Comparison of ENCODE assay signal across 9 cellular contexts in genomic region chr1:151312439-151313225, GRCh38. TPM values are rescaled to one million over a fixed set of nuclear protein-coding genes. Genes with fewer than 3 reads are reported as not detected.
DNase-seq lines count a peak whose midpoint lies in the region; ATAC-seq, FAIRE-seq and TF ChIP-seq lines count a peak whose summit lies in the region.
"Had no signal": no experiment of that assay in that cellular context is flagged by ENCODE, and none has a peak within 500 bp of the region (broad histone marks: within the 10 kb centered on the region; RNA-seq: fewer than 3 reads in every experiment).

No MANE protein-coding gene starts in this region.

- peak overlapping the region in 1 of 3 experiments; percentile 28 for H3K4me3 Mint-ChIP-seq in nephron

- no peak for TF ChIP-seq POLR2A in A549 (IDR thresholded peaks at IDR 0.05; ENCODE audit: low read length)

- no peak for ATAC-seq in A549
- ATAC-seq in HG03469 (IDR thresholded peaks at IDR 0.05; ENCODE audit: unreplicated experiment) = no peak

- no peaks in the 10 kb centered on the region for H3K9me3 Mint-ChIP-seq in nephron

- no peaks in the 10 kb centered on the region for H3K27me3 Mint-ChIP-seq in nephron (ENCODE audit: low read depth)

- no peaks in the 10 kb centered on the region for H3K9me2 ChIP-seq in MM.1S (replicated peaks; ENCODE audit: insufficient read depth, low read length)

- H3K4me2 ChIP-seq in A549 (peak overlapping the region; percentile 69; the same call in 2 of the 3 replicates), MM.1S (ENCODE audit: low read depth, low read length) (no peak overlapping the region)

- FAIRE-seq in A549 (lab: Jason Lieb, UNC) = no peak

- peaks cover 72% of the 10 kb centered on the region for H3K4me1 Mint-ChIP-seq in nephron

- no peaks in the 10 kb centered on the region for H3F3A ChIP-seq in MM.1S (ENCODE audit: insufficient read depth, low read length)

- peaks cover 44% of the 10 kb centered on the region for H3K4me1 ChIP-seq in A549
- H3K4me1 ChIP-seq in HUES48 (ENCODE audit: control insufficient read depth, insufficient read depth, low read length) = peaks cover 8% of the 10 kb centered on the region
- no peaks in the 10 kb centered on the region for H3K4me1 ChIP-seq in MM.1S (ENCODE audit: low read length)

- H3K27me3 ChIP-seq in HUES48 (ENCODE audit: control insufficient read depth, insufficient read depth, low read length) (no peaks in the 10 kb centered on the region), MM.1S (replicated peaks; ENCODE audit: insufficient read depth, low read length) (no peaks in the 10 kb centered on the region)

- CTCF ChIA-PET in A549 (lab: Yijun Ruan, JAX) = interaction anchor here (1.2 to 42.1 kb wide), 7 partner anchors 12 to 62 kb away, joined by 3 to 831 read pairs (median 7); no protein-coding TSS in a partner anchor

- H4K20me1 ChIP-seq in MM.1S (ENCODE audit: insufficient read depth, low read length) = no peaks in the 10 kb centered on the region

- no peak for TF ChIP-seq EP300 in A549 (IDR thresholded peaks at IDR 0.05)

- H3K9me3 ChIP-seq in A549 = no peaks in the 10 kb centered on the region
- no peaks in the 10 kb centered on the region for H3K9me3 ChIP-seq in HUES48 (ENCODE audit: control insufficient read depth, insufficient read depth, low read length)
- no peaks in the 10 kb centered on the region for H3K9me3 ChIP-seq in MM.1S (replicated peaks; ENCODE audit: insufficient read depth, low read length)

- H2AFZ ChIP-seq in MM.1S (ENCODE audit: low read length) = no peak overlapping the region

- H3K4me3 ChIP-seq in A549 (no peak overlapping the region), HUES48 (ENCODE audit: low read depth, low read length) (no peak overlapping the region), choroid plexus epithelial cell (ENCODE audit: low read depth, low read length) (no peak overlapping the region), MM.1S (ENCODE audit: low read length) (no peak overlapping the region)

- TF ChIP-seq RAD21 in A549 (conservative IDR thresholded peaks at IDR 0.05 in 1 of 2, IDR thresholded peaks at IDR 0.05 in 1 of 2) = no peak

- H3K36me3 Mint-ChIP-seq in nephron (ENCODE audit: low read depth) = peaks cover 69% of the 10 kb centered on the region

- peaks cover 62% of the 10 kb centered on the region for H3K36me3 ChIP-seq in HUES48 (ENCODE audit: control insufficient read depth, insufficient read depth, low read length)
- 0 out of 2 replicates have a peak, but pooled peaks cover 3% of the 10 kb centered on the region for H3K36me3 ChIP-seq in MM.1S (replicated peaks; ENCODE audit: insufficient read depth, low read length)

- H3K79me2 ChIP-seq in MM.1S (ENCODE audit: low read length) = peaks cover 19% of the 10 kb centered on the region; the same call in 1 of the 2 replicates

- TF ChIP-seq CTCF in A549 (IDR thresholded peaks at IDR 0.05) (no peak), choroid plexus epithelial cell (conservative IDR thresholded peaks at IDR 0.05; ENCODE audit: low read depth, low read length) (no peak), nephron (IDR thresholded peaks at IDR 0.05; ENCODE audit: unreplicated experiment in 3 of 3) (no peak), MM.1S (IDR thresholded peaks at IDR 0.05; ENCODE audit: low read length) (no peak)

- POLR2A ChIA-PET in A549 (lab: Yijun Ruan, JAX) = interaction anchor here (1.6 kb wide), 1 partner anchor 31 kb away, joined by 3 read pairs; the partner anchor contains the start of gene ZNF687

- WGBS in A549 (ENCODE audit: missing lambda C conversion rate) = 91% methylated on average over 12 of the region's 12 CpGs

- H3K27ac Mint-ChIP-seq in nephron = peak overlapping the region in 2 of 3 experiments; percentile 90 to 92

- DNase-seq in A549 (ENCODE audit: low read depth in 1 of 2, low spot score in 1 of 2) = no peak
- peak; percentile 41 for DNase-seq in choroid plexus epithelial cell (ENCODE audit: low read depth)
- no peak for DNase-seq in NCI-H446 treated with DMSO at 0.1 percent for 48 hours (lab: John Stamatoyannopoulos, UW)
- no peak for DNase-seq in NCI-H524 (lab: John Stamatoyannopoulos, UW)
- DNase-seq in MM.1S = no peak
- DNase-seq: NCI-H510A had no signal

- H3K9ac ChIP-seq in HUES48 (ENCODE audit: low read depth, low read length) (no peak overlapping the region), MM.1S (ENCODE audit: low read length) (no peak overlapping the region)

- H3K27ac ChIP-seq in A549 (peak overlapping the region; percentile 64 to 81; a peak in 5 of 6 replicates), HUES48 (ENCODE audit: low read depth, low read length) (peak overlapping the region; percentile 73), MM.1S (ENCODE audit: low read length) (no peak overlapping the region)

TF ChIP-seq in A549, 52 proteins besides CTCF, POLR2A, EP300 and RAD21:
- TF ChIP-seq E2F6 (IDR thresholded peaks at IDR 0.05; ENCODE audit: borderline replicate concordance, low read depth) (no peak), CBX8 (IDR thresholded peaks at IDR 0.05) (no peak), GATA3 (IDR thresholded peaks at IDR 0.05; ENCODE audit: borderline replicate concordance) (no peak), BCL3 (IDR thresholded peaks at IDR 0.05) (no peak), RNF2 (IDR thresholded peaks at IDR 0.05; ENCODE audit: borderline replicate concordance, low read depth) (no peak), KDM1A (IDR thresholded peaks at IDR 0.05; ENCODE audit: low read depth) (no peak), CEBPB (IDR thresholded peaks at IDR 0.05) (no peak), HOXB5 (CRISPR knock-in tag; IDR thresholded peaks at IDR 0.05) (no peak)

RNA-seq across cellular contexts. Expression of gene PI4KB, which starts 14.6 kb away (rescaled TPM):
- 34.4 and 37.7 TPM in 2 replicates for polyA plus RNA-seq in A549 (2011; rRNA removed)
- polyA plus RNA-seq in A549 (2012; cell fraction: cytosol; rRNA removed) = 32.3 and 37.4 TPM in 2 replicates
- 37.4 and 40.0 TPM in 2 replicates for polyA plus RNA-seq in A549 (2012; cell fraction: nucleus; rRNA removed)
- 26.3 to 27.6 TPM (median 26.8 TPM) in 3 replicates for polyA plus RNA-seq in A549 (2017; fragmentation: RNase III; extraction: RNeasy Plus Mini Kit Qiagen cat#74134 plus additional on column Dnase treatment)
- 78.2 and 106 TPM in 2 replicates for polyA minus RNA-seq in A549 (2011; rRNA and poly(A)+ RNA removed)

RNA-seq across cellular contexts. Expression of gene ZNF687, which starts 30.5 kb away (rescaled TPM):
- polyA plus RNA-seq in A549 (2011; rRNA removed) (14.0 and 14.3 TPM in 2 replicates), A549 (2017; fragmentation: RNase III; extraction: RNeasy Plus Mini Kit Qiagen cat#74134 plus additional on column Dnase treatment) (16.3 to 18.4 TPM (median 17.5 TPM) in 3 replicates)
- polyA plus RNA-seq in A549 (2012; cell fraction: cytosol; rRNA removed) = 12.8 and 19.3 TPM in 2 replicates
- polyA plus RNA-seq in A549 (2012; cell fraction: nucleus; rRNA removed) = 34.6 and 46.3 TPM in 2 replicates
- 52.0 and 52.8 TPM in 2 replicates for polyA minus RNA-seq in A549 (2011; rRNA and poly(A)+ RNA removed)

RNA-seq across cellular contexts. Expression of gene RFX5, which starts 34.4 kb away (rescaled TPM):
- polyA plus RNA-seq in A549 (2011; rRNA removed) (55.9 and 70.0 TPM in 2 replicates), A549 (2017; fragmentation: RNase III; extraction: RNeasy Plus Mini Kit Qiagen cat#74134 plus additional on column Dnase treatment) (49.7 to 60.1 TPM (median 59.2 TPM) in 3 replicates)
- 20.8 and 28.8 TPM in 2 replicates for polyA plus RNA-seq in A549 (2012; cell fraction: cytosol; rRNA removed)
- polyA plus RNA-seq in A549 (2012; cell fraction: nucleus; rRNA removed) = 42.8 and 52.1 TPM in 2 replicates
- 105 and 132 TPM in 2 replicates for polyA minus RNA-seq in A549 (2011; rRNA and poly(A)+ RNA removed)

RNA-seq across cellular contexts. Expression of gene PSMD4, which starts 58.1 kb away (rescaled TPM):
- polyA plus RNA-seq in A549 (2011; rRNA removed) (241 and 265 TPM in 2 replicates), A549 (2017; fragmentation: RNase III; extraction: RNeasy Plus Mini Kit Qiagen cat#74134 plus additional on column Dnase treatment) (207 to 218 TPM (median 210 TPM) in 3 replicates)
- 356 and 395 TPM in 2 replicates for polyA plus RNA-seq in A549 (2012; cell fraction: cytosol; rRNA removed)
- polyA plus RNA-seq in A549 (2012; cell fraction: nucleus; rRNA removed) = 270 and 344 TPM in 2 replicates
- 218 and 220 TPM in 2 replicates for polyA minus RNA-seq in A549 (2011; rRNA and poly(A)+ RNA removed)

RNA-seq across cellular contexts. Expression of gene SELENBP1, which starts 59.9 kb away (rescaled TPM):
- polyA plus RNA-seq in A549 (2011; rRNA removed) = 28.6 and 35.4 TPM in 2 replicates
- polyA plus RNA-seq in A549 (2012; cell fraction: cytosol; rRNA removed) = 19.1 and 19.4 TPM in 2 replicates
- 64.4 and 65.2 TPM in 2 replicates for polyA plus RNA-seq in A549 (2012; cell fraction: nucleus; rRNA removed)
- 9.0 to 12.8 TPM (median 12.6 TPM) in 3 replicates for polyA plus RNA-seq in A549 (2017; fragmentation: RNase III; extraction: RNeasy Plus Mini Kit Qiagen cat#74134 plus additional on column Dnase treatment)
- polyA minus RNA-seq in A549 (2011; rRNA and poly(A)+ RNA removed) = 29.6 and 37.7 TPM in 2 replicates
